Comparison of ENCODE assay signal across 10 cellular contexts in the genomic region with DNA sequence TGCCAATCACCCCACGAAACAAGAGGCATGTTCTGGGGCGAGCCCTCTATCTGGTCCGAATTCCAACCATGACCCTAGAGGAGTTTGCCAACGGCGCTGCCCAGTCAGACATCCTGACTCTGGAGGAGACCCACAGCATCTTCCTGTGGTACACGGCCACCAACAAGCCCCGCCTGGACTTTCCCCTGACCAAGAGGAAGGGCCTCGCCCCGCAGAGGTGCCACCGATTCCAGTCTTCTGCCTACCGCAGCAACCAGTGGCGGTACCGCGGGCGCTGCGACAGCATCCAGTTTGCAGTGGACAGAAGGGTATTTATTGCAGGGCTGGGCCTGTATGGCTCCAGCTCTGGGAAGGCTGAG. TPM values are rescaled to one million over a fixed set of nuclear protein-coding genes. Genes with fewer than 3 reads are reported as not detected.
DNase-seq lines count a peak whose midpoint lies in the region; ATAC-seq and TF ChIP-seq lines count a peak whose summit lies in the region.
"Had no signal": no experiment of that assay in that cellular context is flagged by ENCODE, and none has a peak within 500 bp of the region (broad histone marks: within the 10 kb centered on the region; RNA-seq: fewer than 3 reads in every experiment).

No MANE protein-coding gene starts in this region.

- POLR2A ChIA-PET in activated naive CD8-positive, alpha-beta T cell treated with anti-CD3 and anti-CD28 coated beads, Interleukin-2, amount 10 ng/mL, durations not matched to agents 7 days and 5 days (lab: Charles Lee) = interaction anchor here (3.2 kb wide), 1 partner anchor 50 kb away, joined by 16 read pairs; a partner anchor contains a TSS
- POLR2A ChIA-PET in naive thymus-derived CD8-positive, alpha-beta T cell (lab: Charles Lee) = interaction anchor here (1.2 kb wide), 2 partner anchors 51 to 64 kb away, joined by 4 to 6 read pairs; a partner anchor contains a TSS

- no peak overlapping the region for H3K4me2 ChIP-seq in GM23248 (ENCODE audit: unreplicated experiment)

- H3K4me1 Mint-ChIP-seq in Calu3 (ENCODE audit: low read depth, unreplicated experiment) = no peaks in the 10 kb centered on the region
- peaks cover 29% of the 10 kb centered on the region for H3K4me1 Mint-ChIP-seq in activated naive CD8-positive, alpha-beta T cell treated with anti-CD3 and anti-CD28 coated beads, Interleukin-2, amount 10 ng/mL, durations not matched to agents 7 days and 5 days
- peaks cover 12 to 37% (median 33%) of the 10 kb centered on the region in 4 donors for H3K4me1 Mint-ChIP-seq in naive thymus-derived CD8-positive, alpha-beta T cell

- DNase-seq in Calu3 = no peak
- no peak for DNase-seq in activated naive CD8-positive, alpha-beta T cell treated with anti-CD3 and anti-CD28 coated beads, Interleukin-2, amount 10 ng/mL, durations not matched to agents 7 days and 5 days
- DNase-seq in naive thymus-derived CD8-positive, alpha-beta T cell = no peak
- DNase-seq in HT-29 (ENCODE audit: low spot score) = no peak
- no peak for DNase-seq in NCI-H1105 (lab: John Stamatoyannopoulos, UW)
- no peak for DNase-seq in GM23248
- DNase-seq: MG63, stomach had no signal

- H3K4me1 ChIP-seq in ACC112 (ENCODE audit: control insufficient read depth, insufficient read depth, low read length, unreplicated experiment) (peaks cover 16% of the 10 kb centered on the region), GM23248 (ENCODE audit: insufficient read depth) (peaks cover 7% of the 10 kb centered on the region; the same call in 1 of the 2 replicates)

- no peak overlapping the region; the same call in 1 of the 2 replicates for H3K9ac ChIP-seq in GM23248

- CTCF ChIA-PET in Calu3 (lab: Charles Lee) = no interaction called here

- no peaks in the 10 kb centered on the region for H3K9me3 ChIP-seq in GM23248 (ENCODE audit: low read depth)
- H3K9me3 ChIP-seq: MG63, stomach had no signal

- H3K4me3 Mint-ChIP-seq in Calu3 (ENCODE audit: low read depth, unreplicated experiment) = peak overlapping the region; percentile 72
- no peak overlapping the region for H3K4me3 Mint-ChIP-seq in activated naive CD8-positive, alpha-beta T cell treated with anti-CD3 and anti-CD28 coated beads, Interleukin-2, amount 10 ng/mL, durations not matched to agents 7 days and 5 days
- H3K4me3 Mint-ChIP-seq in naive thymus-derived CD8-positive, alpha-beta T cell = peak overlapping the region; percentile 42 to 87 (median 74)

- no TSS peak for BruUV-seq in Calu3 (replicated peaks; lab: Mats Ljungman, UMichigan)

- H3K27me3 Mint-ChIP-seq in Calu3 (ENCODE audit: unreplicated experiment) = no peaks in the 10 kb centered on the region
- H3K27me3 Mint-ChIP-seq in activated naive CD8-positive, alpha-beta T cell treated with anti-CD3 and anti-CD28 coated beads, Interleukin-2, amount 10 ng/mL, durations not matched to agents 7 days and 5 days = no peaks in the 10 kb centered on the region
- no peaks in the 10 kb centered on the region for H3K27me3 Mint-ChIP-seq in naive thymus-derived CD8-positive, alpha-beta T cell

- peaks cover 42% of the 10 kb centered on the region for H3K36me3 Mint-ChIP-seq in Calu3 (ENCODE audit: insufficient read depth, unreplicated experiment)
- H3K36me3 Mint-ChIP-seq in activated naive CD8-positive, alpha-beta T cell treated with anti-CD3 and anti-CD28 coated beads, Interleukin-2, amount 10 ng/mL, durations not matched to agents 7 days and 5 days = peaks cover 17% of the 10 kb centered on the region
- peaks cover 0 to 25% (median 1%) of the 10 kb centered on the region in 3 donors for H3K36me3 Mint-ChIP-seq in naive thymus-derived CD8-positive, alpha-beta T cell

- no peaks in the 10 kb centered on the region for H3K9me2 ChIP-seq in GM23248 (ENCODE audit: insufficient read depth)

- H3F3A ChIP-seq in GM23248 (ENCODE audit: insufficient read depth) = no peaks in the 10 kb centered on the region

- intact Hi-C loops in Calu3 (cut with micrococcal nuclease; ENCODE audit: unreplicated experiment) = no loop called here

- no peaks in the 10 kb centered on the region for H3K9me3 Mint-ChIP-seq in Calu3 (ENCODE audit: low read depth, unreplicated experiment)
- H3K9me3 Mint-ChIP-seq in activated naive CD8-positive, alpha-beta T cell treated with anti-CD3 and anti-CD28 coated beads, Interleukin-2, amount 10 ng/mL, durations not matched to agents 7 days and 5 days = no peaks in the 10 kb centered on the region
- H3K9me3 Mint-ChIP-seq in naive thymus-derived CD8-positive, alpha-beta T cell = no peaks in the 10 kb centered on the region

- H3K4me3 ChIP-seq in ACC112 (ENCODE audit: low read depth, low read length) (peak overlapping the region; percentile 97), GM23248 (no peak overlapping the region)
- H3K4me3 ChIP-seq: MG63 had no signal

- in situ Hi-C loops in GM23248 (cut with MboI) = no loop called here

- H3K36me3 ChIP-seq in ACC112 (ENCODE audit: insufficient read depth, low read length) = no peaks in the 10 kb centered on the region
- peaks cover 9% of the 10 kb centered on the region; the same call in 1 of the 2 replicates for H3K36me3 ChIP-seq in GM23248 (ENCODE audit: low read depth)

- H3K27me3 ChIP-seq in ACC112 (ENCODE audit: insufficient read depth, low read length) = no peaks in the 10 kb centered on the region
- H3K27me3 ChIP-seq in GM23248 (replicated peaks; ENCODE audit: insufficient read depth) = no peaks in the 10 kb centered on the region
- H3K27me3 ChIP-seq: MG63, stomach had no signal

- H2AFZ ChIP-seq in ACC112 (ENCODE audit: low read length, unreplicated experiment) (no peak overlapping the region), GM23248 (no peak overlapping the region)

- H3K27ac ChIP-seq in ACC112 (ENCODE audit: low read depth, low read length) (no peak overlapping the region), GM23248 (no peak overlapping the region)

- H3K27ac Mint-ChIP-seq in Calu3 (ENCODE audit: unreplicated experiment) = no peak overlapping the region
- peak overlapping the region; percentile 9 for H3K27ac Mint-ChIP-seq in activated naive CD8-positive, alpha-beta T cell treated with anti-CD3 and anti-CD28 coated beads, Interleukin-2, amount 10 ng/mL, durations not matched to agents 7 days and 5 days
- peak overlapping the region in 9 of 10 donors; percentile 11 to 89 (median 76) for H3K27ac Mint-ChIP-seq in naive thymus-derived CD8-positive, alpha-beta T cell

- no peaks in the 10 kb centered on the region; the same call in 1 of the 2 replicates for H4K20me1 ChIP-seq in GM23248 (ENCODE audit: insufficient read depth)

- WGBS in GM23248 (ENCODE audit: low coverage in 1 of 2, low lambda C conversion rate in 2 of 2, missing lambda C conversion rate in 2 of 2), 2 experiments = 98% methylated on average over 16 of the region's 16 CpGs

- no peak for ATAC-seq in activated naive CD8-positive, alpha-beta T cell treated with anti-CD3 and anti-CD28 coated beads, Interleukin-2, amount 10 ng/mL, durations not matched to agents 7 days and 5 days (ENCODE audit: low read depth)
- no peak for ATAC-seq in naive thymus-derived CD8-positive, alpha-beta T cell
- no peak for ATAC-seq in HG03280 (IDR thresholded peaks at IDR 0.05; ENCODE audit: unreplicated experiment)

- peaks cover 32% of the 10 kb centered on the region for H3K79me2 ChIP-seq in ACC112 (ENCODE audit: control insufficient read depth, insufficient read depth, low read length, unreplicated experiment)
- H3K79me2 ChIP-seq in GM23248 (ENCODE audit: insufficient read depth) = peaks cover 44% of the 10 kb centered on the region

- TF ChIP-seq CTCF in Calu3 (IDR thresholded peaks at IDR 0.05; ENCODE audit: unreplicated experiment) = no peak

RNA-seq across cellular contexts. Expression of a gene that starts 1.7 kb away (rescaled TPM):
- 29.7 and 30.1 TPM in 2 replicates for total RNA-seq in Calu3 (2022)
- total RNA-seq in activated naive CD8-positive, alpha-beta T cell treated with anti-CD3 and anti-CD28 coated beads, Interleukin-2, amount 10 ng/mL, durations not matched to agents 7 days and 5 days = 10 to 100 TPM; 49.6 to 51.3 TPM
- 10 to 100 TPM; 42.0 to 42.8 TPM for total RNA-seq in naive thymus-derived CD8-positive, alpha-beta T cell
- polyA plus RNA-seq in naive thymus-derived CD8-positive, alpha-beta T cell = 10 to 100 TPM in 2 of 3 donors, 1 to 10 TPM in 1; 5.5 to 15.6 (median 14.9) TPM
- 65.8 and 72.3 TPM in 2 replicates for total RNA-seq in HT-29 (2014; rRNA removed; shearing (Covaris generic))
- 74.9 and 77.5 TPM in 2 replicates for total RNA-seq in GM23248 (2014; rRNA removed; shearing (Covaris generic))
- polyA plus RNA-seq in GM23248 (2016; fragmentation: Nextera tagmentation; extraction: Ambion mirVana) = 5.3 and 5.9 TPM in 2 replicates

RNA-seq across cellular contexts. Expression of a gene that starts 50.8 kb away (rescaled TPM):
- 38.4 and 43.7 TPM in 2 replicates for total RNA-seq in Calu3 (2022)
- 10 to 100 TPM; 49.5 to 50.4 TPM for total RNA-seq in activated naive CD8-positive, alpha-beta T cell treated with anti-CD3 and anti-CD28 coated beads, Interleukin-2, amount 10 ng/mL, durations not matched to agents 7 days and 5 days
- total RNA-seq in naive thymus-derived CD8-positive, alpha-beta T cell = 10 to 100 TPM; 52.4 to 63.5 TPM
- polyA plus RNA-seq in naive thymus-derived CD8-positive, alpha-beta T cell = 10 to 100 TPM in 1 of 3 donors, 1 to 10 TPM in 2; 7.1 to 10.9 (median 9.2) TPM
- total RNA-seq in HT-29 (2014; rRNA removed; shearing (Covaris generic)) = 46.6 and 50.2 TPM in 2 replicates
- total RNA-seq in GM23248 (2014; rRNA removed; shearing (Covaris generic)) = 27.0 and 47.8 TPM in 2 replicates
- polyA plus RNA-seq in GM23248 (2016; fragmentation: Nextera tagmentation; extraction: Ambion mirVana) = 10.5 and 11.0 TPM in 2 replicates
